1 cellular context compared by ENCODE assay signal in genomic region chr6:146359123-146359522, GRCh38.
TF ChIP-seq lines count a peak whose summit lies in the region.

No MANE protein-coding gene starts in this region.

TF ChIP-seq in SK-N-SH, 30 proteins besides CTCF, POLR2A, EP300 and RAD21 (continued from another document):
- TF ChIP-seq, protein P1, sequence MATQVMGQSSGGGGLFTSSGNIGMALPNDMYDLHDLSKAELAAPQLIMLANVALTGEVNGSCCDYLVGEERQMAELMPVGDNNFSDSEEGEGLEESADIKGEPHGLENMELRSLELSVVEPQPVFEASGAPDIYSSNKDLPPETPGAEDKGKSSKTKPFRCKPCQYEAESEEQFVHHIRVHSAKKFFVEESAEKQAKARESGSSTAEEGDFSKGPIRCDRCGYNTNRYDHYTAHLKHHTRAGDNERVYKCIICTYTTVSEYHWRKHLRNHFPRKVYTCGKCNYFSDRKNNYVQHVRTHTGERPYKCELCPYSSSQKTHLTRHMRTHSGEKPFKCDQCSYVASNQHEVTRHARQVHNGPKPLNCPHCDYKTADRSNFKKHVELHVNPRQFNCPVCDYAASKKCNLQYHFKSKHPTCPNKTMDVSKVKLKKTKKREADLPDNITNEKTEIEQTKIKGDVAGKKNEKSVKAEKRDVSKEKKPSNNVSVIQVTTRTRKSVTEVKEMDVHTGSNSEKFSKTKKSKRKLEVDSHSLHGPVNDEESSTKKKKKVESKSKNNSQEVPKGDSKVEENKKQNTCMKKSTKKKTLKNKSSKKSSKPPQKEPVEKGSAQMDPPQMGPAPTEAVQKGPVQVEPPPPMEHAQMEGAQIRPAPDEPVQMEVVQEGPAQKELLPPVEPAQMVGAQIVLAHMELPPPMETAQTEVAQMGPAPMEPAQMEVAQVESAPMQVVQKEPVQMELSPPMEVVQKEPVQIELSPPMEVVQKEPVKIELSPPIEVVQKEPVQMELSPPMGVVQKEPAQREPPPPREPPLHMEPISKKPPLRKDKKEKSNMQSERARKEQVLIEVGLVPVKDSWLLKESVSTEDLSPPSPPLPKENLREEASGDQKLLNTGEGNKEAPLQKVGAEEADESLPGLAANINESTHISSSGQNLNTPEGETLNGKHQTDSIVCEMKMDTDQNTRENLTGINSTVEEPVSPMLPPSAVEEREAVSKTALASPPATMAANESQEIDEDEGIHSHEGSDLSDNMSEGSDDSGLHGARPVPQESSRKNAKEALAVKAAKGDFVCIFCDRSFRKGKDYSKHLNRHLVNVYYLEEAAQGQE (IDR thresholded peaks at IDR 0.05; ENCODE audit: low read depth, low read length) = no peak
